ENCODE assay signal across 8 cellular contexts in genomic region chr22:50201191-50202129, GRCh38. TPM values are rescaled to one million over a fixed set of nuclear protein-coding genes. Genes with fewer than 3 reads are reported as not detected.
DNase-seq lines count a peak whose midpoint lies in the region; ATAC-seq and TF ChIP-seq lines count a peak whose summit lies in the region.

No MANE protein-coding gene starts in this region.

- peaks cover 23% of the 10 kb centered on the region for H3K36me3 Mint-ChIP-seq in endodermal cell (ENCODE audit: low read depth)

- CTCF ChIA-PET in Panc1 (lab: Charles Lee): no interaction called here

- H3K9me3 ChIP-seq in Panc1 (ENCODE audit: control insufficient read depth, insufficient read depth, low read depth, low read length): no peaks in the 10 kb centered on the region
- peaks cover 7% of the 10 kb centered on the region for H3K9me3 ChIP-seq in endodermal cell (ENCODE audit: control insufficient read depth, low read length)

- peak overlapping the region; percentile 61; the same call in 1 of the 2 replicates for H3K27ac ChIP-seq in Panc1 (ENCODE audit: low read length)
- no peak overlapping the region for H3K27ac ChIP-seq in endodermal cell (ENCODE audit: low read depth, low read length)

- H3K4me3 ChIP-seq in Panc1 (ENCODE audit: low read depth in 2 of 2, low read length in 2 of 2): peak overlapping the region; percentile 57 to 64
- H3K4me3 ChIP-seq in endodermal cell (ENCODE audit: low read length): peak overlapping the region; percentile 87

- WGBS in endodermal cell (ENCODE audit: insufficient coverage in 1 of 2, insufficient read length in 1 of 2), 2 experiments: 3 to 8% methylated on average over 28 to 115 of the region's 115 CpGs

- POLR2A ChIA-PET in Panc1 (lab: Charles Lee): no interaction called here

- H3K4me1 ChIP-seq in Panc1 (ENCODE audit: control insufficient read depth, insufficient read depth, low read length) (peaks cover 14% of the 10 kb centered on the region), endodermal cell (ENCODE audit: control insufficient read depth, insufficient read depth, low read length) (peaks cover 6% of the 10 kb centered on the region)

- H3K27ac Mint-ChIP-seq in endodermal cell: no peak overlapping the region

- DNase-seq in Panc1 (ENCODE audit: low read depth, low spot score): no peak
- no peak for DNase-seq in endodermal cell
- peak; percentile 16 for DNase-seq in myocyte (ENCODE audit: low read depth)
- DNase-seq in activated CD8-positive, alpha-beta memory T cell treated with anti-CD3 and anti-CD28 coated beads, Interleukin-2, amount 50 U/mL, for 4 hours: no peak
- DNase-seq in A172 (ENCODE audit: low spot score): no peak
- DNase-seq in GDM1 (lab: John Stamatoyannopoulos, UW): no peak

- H3K27me3 Mint-ChIP-seq in endodermal cell (ENCODE audit: insufficient read depth): peaks cover 3% of the 10 kb centered on the region

- H3K27me3 ChIP-seq in Panc1 (ENCODE audit: control insufficient read depth, insufficient read depth, low read length) (no peaks in the 10 kb centered on the region), endodermal cell (ENCODE audit: control insufficient read depth, insufficient read depth, low read length, poor library complexity, severe bottlenecking) (no peaks in the 10 kb centered on the region)

- peak overlapping the region; percentile 47 for H3K9ac ChIP-seq in endodermal cell (ENCODE audit: extremely low read depth, low read length, poor library complexity, severe bottlenecking)

- H3K4me3 Mint-ChIP-seq in endodermal cell: peak overlapping the region; percentile 67

- H3K9me3 Mint-ChIP-seq in endodermal cell: peaks cover 3% of the 10 kb centered on the region

- TF ChIP-seq CTCF in Panc1 (IDR thresholded peaks at IDR 0.05): no peak
- TF ChIP-seq CTCF in endodermal cell (conservative IDR thresholded peaks at IDR 0.05): no peak

- BruUV-seq in Panc1 (replicated peaks; lab: Mats Ljungman, UMichigan): no TSS peak

- in situ Hi-C loops in Panc1 (cut with HindIII; ENCODE audit: low pct_unique_long_range_greater_than_20kb, low sequenced_read_pairs): no loop called here

- intact Hi-C loops in Panc1 (cut with micrococcal nuclease; ENCODE audit: unreplicated experiment): no loop called here

- peaks cover 9% of the 10 kb centered on the region for H3K4me1 Mint-ChIP-seq in endodermal cell

- H3K36me3 ChIP-seq in Panc1 (ENCODE audit: control insufficient read depth, insufficient read depth, low read length) (no peaks in the 10 kb centered on the region; the same call in 1 of the 2 replicates), endodermal cell (ENCODE audit: control insufficient read depth, insufficient read depth, low read length) (peaks cover 30% of the 10 kb centered on the region)

- peak; percentile 12 for ATAC-seq in GM18868 (IDR thresholded peaks at IDR 0.05; ENCODE audit: unreplicated experiment)
- ATAC-seq in HG02623 (IDR thresholded peaks at IDR 0.05; ENCODE audit: unreplicated experiment): peak; percentile 8
- peak; percentile 40 for ATAC-seq in Panc1

RNA-seq across cellular contexts. Expression of gene SELENOO, which starts 0.6 kb away (rescaled TPM):
- total RNA-seq in Panc1 (2021; ENCODE audit: unreplicated experiment): 34.3 TPM
- polyA plus RNA-seq in Panc1 (2012; ENCODE audit: insufficient read length): 60.2 TPM
- 10 to 100 TPM; 22.2 to 22.9 TPM for total RNA-seq in endodermal cell
- polyA plus RNA-seq in endodermal cell (2013, experiment 1 of 2): 17.4 TPM
- 17.2 TPM for polyA plus RNA-seq in endodermal cell (2013, experiment 2 of 2)
- total RNA-seq in myocyte: 30.8 and 34.4 TPM in 2 replicates
- polyA plus RNA-seq in myocyte (2012): 21.6 TPM
- 8.0 and 9.5 TPM in 2 replicates for total RNA-seq in A172 (2014; rRNA removed; shearing (Covaris generic))

RNA-seq across cellular contexts. Expression of gene TRABD, which starts 15.7 kb away (rescaled TPM):
- total RNA-seq in Panc1 (2021; ENCODE audit: unreplicated experiment): 55.7 TPM
- 83.8 TPM for polyA plus RNA-seq in Panc1 (2012; ENCODE audit: insufficient read length)
- 10 to 100 TPM; 49.6 to 56.4 TPM for total RNA-seq in endodermal cell
- 34.2 TPM for polyA plus RNA-seq in endodermal cell (2013, experiment 1 of 2)
- 30.6 TPM for polyA plus RNA-seq in endodermal cell (2013, experiment 2 of 2)
- 16.3 and 26.3 TPM in 2 replicates for total RNA-seq in myocyte
- polyA plus RNA-seq in myocyte (2012): 21.4 TPM
- total RNA-seq in A172 (2014; rRNA removed; shearing (Covaris generic)): 18.9 and 19.2 TPM in 2 replicates

RNA-seq across cellular contexts. Expression of gene PANX2, which starts 30.9 kb away (rescaled TPM):
- total RNA-seq in Panc1 (2021; ENCODE audit: unreplicated experiment): 0.77 TPM
- 1.1 TPM for polyA plus RNA-seq in Panc1 (2012; ENCODE audit: insufficient read length)
- total RNA-seq in endodermal cell: 10 to 100 TPM in 1 of 2 donors, 1 to 10 TPM in 1; 8.8 to 11.2 TPM
- polyA plus RNA-seq in endodermal cell (2013, experiment 1 of 2): 1.6 TPM
- 1.4 TPM for polyA plus RNA-seq in endodermal cell (2013, experiment 2 of 2)
- total RNA-seq in myocyte: 0.08 and 0.26 TPM in 2 replicates
- polyA plus RNA-seq in myocyte (2012): 1.3 TPM
- total RNA-seq in A172 (2014; rRNA removed; shearing (Covaris generic)): 1.4 and 1.5 TPM in 2 replicates

RNA-seq across cellular contexts. Expression of gene TUBGCP6, which starts 43.4 kb away (rescaled TPM):
- total RNA-seq in Panc1 (2021; ENCODE audit: unreplicated experiment): 31.3 TPM
- 31.3 TPM for polyA plus RNA-seq in Panc1 (2012; ENCODE audit: insufficient read length)
- total RNA-seq in endodermal cell: 10 to 100 TPM; 43.7 to 46.0 TPM
- 39.7 TPM for polyA plus RNA-seq in endodermal cell (2013, experiment 1 of 2)
- polyA plus RNA-seq in endodermal cell (2013, experiment 2 of 2): 35.7 TPM
- total RNA-seq in myocyte: 33.7 and 35.4 TPM in 2 replicates
- 26.1 TPM for polyA plus RNA-seq in myocyte (2012)
- 8.9 and 10.6 TPM in 2 replicates for total RNA-seq in A172 (2014; rRNA removed; shearing (Covaris generic))

RNA-seq across cellular contexts. Expression of gene HDAC10, which starts 49.6 kb away (rescaled TPM):
- total RNA-seq in Panc1 (2021; ENCODE audit: unreplicated experiment) (71.3 TPM), endodermal cell (10 to 100 TPM; 57.2 to 62.8 TPM), myocyte (12.9 and 22.5 TPM in 2 replicates)
- polyA plus RNA-seq in Panc1 (2012; ENCODE audit: insufficient read length): 74.6 TPM
- polyA plus RNA-seq in endodermal cell (2013, experiment 1 of 2): 33.2 TPM
- polyA plus RNA-seq in endodermal cell (2013, experiment 2 of 2): 25.5 TPM
- 19.8 TPM for polyA plus RNA-seq in myocyte (2012)
- total RNA-seq in A172 (2014; rRNA removed; shearing (Covaris generic)): 11.4 and 12.6 TPM in 2 replicates
